12 cellular contexts compared by ENCODE assay signal in genomic region chr1:147717051-147717705, GRCh38. TPM values are rescaled to one million over a fixed set of nuclear protein-coding genes. Genes with fewer than 3 reads are reported as not detected.
A peak's percentile ranks its signal among the peaks of the same experiment; 100 is the strongest.
DNase-seq lines count a peak whose midpoint lies in the region; ATAC-seq and TF ChIP-seq lines count a peak whose summit lies in the region.
"Had no signal": no experiment of that assay in that cellular context is flagged by ENCODE, and none has a peak within 500 bp of the region (broad histone marks: within the 10 kb centered on the region; RNA-seq: fewer than 3 reads in every experiment).

No MANE protein-coding gene starts in this region.

- WGBS in esophagus, 2 donors: 56 to 66% methylated on average over 6 of the region's 6 CpGs
- WGBS in stomach, 5 donors: 66 to 79% (median 71%) methylated on average over 6 of the region's 6 CpGs

- no peak overlapping the region for H3K4me3 ChIP-seq in esophagus (ENCODE audit: low read depth in 1 of 2, low read length in 2 of 2)
- no peak overlapping the region for H3K4me3 ChIP-seq in stomach
- no peak overlapping the region for H3K4me3 ChIP-seq in MG63
- H3K4me3 ChIP-seq: GM12878, GM23248, SJSA1 had no signal

- DNase-seq in NCI-H526 (lab: John Stamatoyannopoulos, UW) (peak; percentile 54 to 59), NCI-H526 treated with DMSO at 0.1 percent for 48 hours (lab: John Stamatoyannopoulos, UW) (no peak), NCI-H748 (lab: John Stamatoyannopoulos, UW; ENCODE audit: unreplicated experiment) (peak; percentile 61), stomach (peak; percentile 52), MG63 (no peak), GM20000 (ENCODE audit: low spot score) (no peak)
- DNase-seq: activated T-cell treated with anti-CD3 and anti-CD28 coated beads for 4 hours, GM23248 had no signal

- TF ChIP-seq CTCF in stomach (IDR thresholded peaks at IDR 0.05) (no peak), GM20000 (IDR thresholded peaks at IDR 0.05; ENCODE audit: extremely low read depth, missing control alignments) (no peak)

- H3K9me3 ChIP-seq in esophagus (ENCODE audit: control insufficient read depth in 2 of 2, insufficient read depth in 1 of 2, low read depth in 1 of 2, low read length in 1 of 2) (no peaks in the 10 kb centered on the region), stomach (no peaks in the 10 kb centered on the region), MG63 (no peaks in the 10 kb centered on the region)
- H3K9me3 ChIP-seq: SJSA1 had no signal

- H3K27me3 ChIP-seq in esophagus (ENCODE audit: control insufficient read depth in 1 of 2, insufficient read depth in 2 of 2, low read length in 2 of 2) (no peaks in the 10 kb centered on the region), stomach (peaks cover 0 to 53% (median 3%) of the 10 kb centered on the region in 3 donors), MG63 (peaks cover 2% of the 10 kb centered on the region; the same call in 1 of the 2 replicates)

- peak overlapping the region; percentile 93 for H3K27ac ChIP-seq in esophagus (ENCODE audit: low read depth in 2 of 2, low read length in 1 of 2)
- H3K27ac ChIP-seq in stomach: peak overlapping the region in 3 of 5 donors; percentile 2 to 68 (median 67)
- H3K27ac ChIP-seq: GM23248, SJSA1 had no signal

- intact Hi-C loops in stomach (cut with DNase I; ENCODE audit: low total_unique reads): no loop called here

- no peak for ATAC-seq in HG03095 (IDR thresholded peaks at IDR 0.05; ENCODE audit: unreplicated experiment)
- ATAC-seq: GM12878 had no signal

- H3K4me1 ChIP-seq in esophagus (ENCODE audit: control insufficient read depth in 2 of 2, insufficient read depth in 2 of 2, low read length in 1 of 2) (peaks cover 2 to 15% of the 10 kb centered on the region in 2 donors), stomach (peaks cover 0 to 17% (median 6%) of the 10 kb centered on the region in 4 donors)
- H3K4me1 ChIP-seq: SJSA1 had no signal

- no peak for TF ChIP-seq POLR2A in stomach (IDR thresholded peaks at IDR 0.05)

- H3K36me3 ChIP-seq in esophagus (ENCODE audit: control insufficient read depth in 2 of 2, insufficient read depth in 2 of 2, low read length in 1 of 2) (no peaks in the 10 kb centered on the region), stomach (no peaks in the 10 kb centered on the region), MG63 (no peaks in the 10 kb centered on the region)
- H3K36me3 ChIP-seq: SJSA1 had no signal

- TF ChIP-seq EP300 in stomach (IDR thresholded peaks at IDR 0.05): no peak

RNA-seq across cellular contexts. Expression of gene GJA5, which starts 43.2 kb away (rescaled TPM):
- polyA plus RNA-seq in esophagus (1 to 10 TPM in 1 of 2 donors, under 1 TPM in 1; 0.37 to 1.4 TPM), stomach (1 to 10 TPM in 1 of 3 donors, under 1 TPM in 2; 0.61 to 1.1 (median 0.88) TPM)
- total RNA-seq in stomach: 1 to 10 TPM in 3 of 5 donors, under 1 TPM in 1, not detected in 1; under 0.01 to 4.8 (median 2.3) TPM
- not detected in 2 replicates for total RNA-seq in MG63 (2014; rRNA removed; shearing (Covaris generic); ENCODE audit: low replicate concordance)
- total RNA-seq: GM12878, SJSA1 had no signal
- polyA plus RNA-seq: GM12878 had no signal

RNA-seq across cellular contexts. Expression of gene ACP6, which starts 46.9 kb away (rescaled TPM):
- polyA plus RNA-seq in esophagus (1 to 10 TPM; 8.0 to 8.5 TPM), stomach (10 to 100 TPM in 1 of 3 donors, 1 to 10 TPM in 2; 8.9 to 21.0 (median 9.0) TPM)
- total RNA-seq in stomach: 10 to 100 TPM in 4 of 5 donors, 1 to 10 TPM in 1; 3.5 to 55.9 (median 20.2) TPM
- 9.6 and 15.9 TPM in 2 replicates for total RNA-seq in MG63 (2014; rRNA removed; shearing (Covaris generic); ENCODE audit: low replicate concordance)

Comparison
In these comparisons a context has a peak if more than half of its experiments do, and no peak if none do; other contexts are left out.
1. DNase-seq: peak in NCI-H526 (2 of 2), NCI-H748 (single experiment) and stomach (single experiment); none in NCI-H526 treated with DMSO at 0.1 percent for 48 hours (single experiment), MG63 (single experiment) and GM20000 (single experiment).